30 cellular contexts compared by ENCODE assay signal in the genomic region with DNA sequence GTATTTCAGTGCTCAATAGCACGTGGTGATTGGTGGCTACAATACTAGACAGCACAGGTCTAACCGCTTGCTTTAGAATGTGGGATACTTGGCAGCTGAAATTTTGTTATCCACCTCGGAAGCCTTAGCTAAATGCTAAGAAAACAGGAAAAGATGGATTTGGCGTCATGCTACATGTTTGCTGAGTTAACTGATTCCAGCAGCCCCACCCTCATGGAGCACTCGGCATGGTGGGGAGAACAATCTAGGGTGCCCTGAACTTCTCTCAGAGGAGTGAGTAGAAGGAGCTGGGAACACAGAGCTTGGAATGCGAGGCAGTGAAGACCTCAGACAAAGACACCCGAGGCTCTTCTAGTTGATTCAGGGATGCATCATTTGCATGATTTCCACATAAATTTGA.
"Had no signal": no experiment of that assay in that cellular context is flagged by ENCODE, and none has a peak within 500 bp of the region (broad histone marks: within the 10 kb centered on the region; RNA-seq: fewer than 3 reads in every experiment).

No MANE protein-coding gene starts in this region.

- H3K4me1 Mint-ChIP-seq: activated CD4-positive, alpha-beta T cell treated with anti-CD3 and anti-CD28 coated beads for 36 hours; activated CD4-positive, alpha-beta T cell treated with anti-CD3 and anti-CD28 coated beads, Interleukin-2, amount 10 ng/mL, durations not matched to agents 24 days and 14 days; activated naive CD4-positive, alpha-beta T cell treated with anti-CD3 and anti-CD28 coated beads, Interleukin-2, amount 50 U/mL, for 24 hours; activated T-helper 17 cell treated with anti-CD3 and anti-CD28 coated beads, Interleukin-2, amount 50 U/mL, for 72 hours had no signal

- H3K36me3 ChIP-seq: adrenal gland, cardiac muscle cell, colonic mucosa had no signal

- H3K27me3 ChIP-seq: adrenal gland, body of pancreas, colonic mucosa had no signal

- DNase-seq: activated CD4-positive, alpha-beta memory T cell treated with anti-CD3 and anti-CD28 coated beads for 36 hours; activated CD4-positive, alpha-beta T cell treated with anti-CD3 and anti-CD28 coated beads for 36 hours; activated CD4-positive, alpha-beta T cell treated with anti-CD3 and anti-CD28 coated beads, Interleukin-2, amount 10 ng/mL, durations not matched to agents 24 days and 14 days; activated CD4-positive, CD25-positive, alpha-beta regulatory T cell; activated CD4-positive, CD25-positive, alpha-beta regulatory T cell treated with anti-CD3 and anti-CD28 coated beads, Interleukin-2, amount 50 U/mL, for 72 hours; activated CD8-positive, alpha-beta T cell treated with anti-CD3 and anti-CD28 coated beads, Interleukin-2, amount 10 ng/mL, durations not matched to agents 7 days and 5 days; activated effector memory CD4-positive, alpha-beta T cell treated with Interleukin-2 at 50 U/mL for 16 hours; activated gamma-delta T cell treated with Interleukin-2 at 50 U/mL for 16 hours; activated naive CD4-positive, alpha-beta T cell treated with Interleukin-2 at 50 U/mL for 16 hours; activated naive CD8-positive, alpha-beta T cell treated with anti-CD3 and anti-CD28 coated beads for 36 hours; activated naive CD8-positive, alpha-beta T cell treated with anti-CD3 and anti-CD28 coated beads, Interleukin-2, amount 50 U/mL, for 24 hours; activated T-cell treated with anti-CD3 and anti-CD28 coated beads, Interleukin-2, amount 50 U/mL, for 4 hours; adrenal gland; amygdala; aorta; body of pancreas; central memory CD4-positive, alpha-beta T cell; cerebellar nuclear complex; colonic mucosa; dorsolateral prefrontal cortex; effector memory CD4-positive, alpha-beta T cell; endodermal cell; foreskin fibroblast; head of caudate nucleus; T-helper 2 cell had no signal

- H3K4me1 ChIP-seq: adrenal gland, body of pancreas, colonic mucosa had no signal

- H3K4me3 Mint-ChIP-seq: activated CD4-positive, alpha-beta memory T cell treated with anti-CD3 and anti-CD28 coated beads for 36 hours; activated CD4-positive, alpha-beta T cell treated with anti-CD3 and anti-CD28 coated beads for 36 hours; activated CD4-positive, alpha-beta T cell treated with anti-CD3 and anti-CD28 coated beads, Interleukin-2, amount 10 ng/mL, durations not matched to agents 24 days and 14 days; activated CD8-positive, alpha-beta T cell treated with anti-CD3 and anti-CD28 coated beads, Interleukin-2, amount 10 ng/mL, durations not matched to agents 7 days and 5 days; activated naive CD4-positive, alpha-beta T cell treated with anti-CD3 and anti-CD28 coated beads, Interleukin-2, amount 50 U/mL, for 24 hours; activated naive CD8-positive, alpha-beta T cell treated with anti-CD3 and anti-CD28 coated beads for 36 hours; activated naive CD8-positive, alpha-beta T cell treated with anti-CD3 and anti-CD28 coated beads, Interleukin-2, amount 50 U/mL, for 24 hours; activated T-cell treated with anti-CD3 and anti-CD28 coated beads, Interleukin-2, amount 50 U/mL, for 4 hours; activated T-helper 17 cell treated with anti-CD3 and anti-CD28 coated beads, Interleukin-2, amount 50 U/mL, for 72 hours; dendritic cell treated with granulocyte-macrophage colony-stimulating factor and Interleukin-4, amounts not matched to agents 40 ng/mL and 50 ng/mL, for 4 days; endodermal cell had no signal

- ATAC-seq: activated CD4-positive, alpha-beta T cell treated with anti-CD3 and anti-CD28 coated beads for 36 hours; activated CD8-positive, alpha-beta T cell treated with anti-CD3 and anti-CD28 coated beads, Interleukin-2, amount 10 ng/mL, durations not matched to agents 7 days and 5 days; activated naive CD8-positive, alpha-beta T cell treated with anti-CD3 and anti-CD28 coated beads, Interleukin-2, amount 50 U/mL, for 24 hours; activated T-cell treated with anti-CD3 and anti-CD28 coated beads, Interleukin-2, amount 50 U/mL, for 4 hours; activated T-helper 17 cell treated with anti-CD3 and anti-CD28 coated beads, Interleukin-2, amount 50 U/mL, for 72 hours; body of pancreas; esophagus mucosa had no signal

- H3K27ac Mint-ChIP-seq: activated CD4-positive, alpha-beta memory T cell treated with anti-CD3 and anti-CD28 coated beads for 36 hours; activated CD4-positive, alpha-beta T cell treated with anti-CD3 and anti-CD28 coated beads for 36 hours; activated CD4-positive, alpha-beta T cell treated with anti-CD3 and anti-CD28 coated beads, Interleukin-2, amount 10 ng/mL, durations not matched to agents 24 days and 14 days; activated CD8-positive, alpha-beta T cell treated with anti-CD3 and anti-CD28 coated beads, Interleukin-2, amount 10 ng/mL, durations not matched to agents 7 days and 5 days; activated naive CD4-positive, alpha-beta T cell treated with anti-CD3 and anti-CD28 coated beads, Interleukin-2, amount 50 U/mL, for 24 hours; activated naive CD8-positive, alpha-beta T cell treated with anti-CD3 and anti-CD28 coated beads for 36 hours; activated naive CD8-positive, alpha-beta T cell treated with anti-CD3 and anti-CD28 coated beads, Interleukin-2, amount 50 U/mL, for 24 hours; activated T-helper 17 cell treated with anti-CD3 and anti-CD28 coated beads, Interleukin-2, amount 50 U/mL, for 72 hours; dendritic cell treated with granulocyte-macrophage colony-stimulating factor and Interleukin-4, amounts not matched to agents 40 ng/mL and 50 ng/mL, for 4 days; endodermal cell had no signal

- H3K4me3 ChIP-seq: adrenal gland, body of pancreas, cardiac muscle cell, colonic mucosa, dorsolateral prefrontal cortex had no signal

- H3K9me3 Mint-ChIP-seq: activated CD4-positive, alpha-beta memory T cell treated with anti-CD3 and anti-CD28 coated beads for 36 hours; activated CD4-positive, alpha-beta T cell treated with anti-CD3 and anti-CD28 coated beads, Interleukin-2, amount 10 ng/mL, durations not matched to agents 24 days and 14 days; activated naive CD4-positive, alpha-beta T cell treated with anti-CD3 and anti-CD28 coated beads, Interleukin-2, amount 50 U/mL, for 24 hours; activated naive CD8-positive, alpha-beta T cell treated with anti-CD3 and anti-CD28 coated beads for 36 hours; activated naive CD8-positive, alpha-beta T cell treated with anti-CD3 and anti-CD28 coated beads, Interleukin-2, amount 50 U/mL, for 24 hours; activated T-cell treated with anti-CD3 and anti-CD28 coated beads, Interleukin-2, amount 50 U/mL, for 4 hours; activated T-helper 17 cell treated with anti-CD3 and anti-CD28 coated beads, Interleukin-2, amount 50 U/mL, for 72 hours; dendritic cell treated with granulocyte-macrophage colony-stimulating factor and Interleukin-4, amounts not matched to agents 40 ng/mL and 50 ng/mL, for 4 days; endodermal cell had no signal

- H3K27ac ChIP-seq: adrenal gland, body of pancreas, cardiac muscle cell, colonic mucosa, dorsolateral prefrontal cortex had no signal

- H3K9me3 ChIP-seq: adrenal gland, body of pancreas, colonic mucosa had no signal

- H3K36me3 Mint-ChIP-seq: activated CD4-positive, alpha-beta memory T cell treated with anti-CD3 and anti-CD28 coated beads for 36 hours; activated naive CD4-positive, alpha-beta T cell treated with anti-CD3 and anti-CD28 coated beads, Interleukin-2, amount 50 U/mL, for 24 hours; activated naive CD8-positive, alpha-beta T cell treated with anti-CD3 and anti-CD28 coated beads for 36 hours had no signal
